ENCODE assay signal across 6 cellular contexts in genomic region chr5:120788481-120788880, GRCh38.
"Had no signal": no experiment of that assay in that cellular context is flagged by ENCODE, and none has a peak within 500 bp of the region (broad histone marks: within the 10 kb centered on the region; RNA-seq: fewer than 3 reads in every experiment).

No MANE protein-coding gene starts in this region.

- ATAC-seq: HepG2 had no signal

- DNase-seq: IMR-90, KBM-7, KG1 had no signal

- FAIRE-seq: HepG2, HTR-8/SVneo had no signal

- H3K27ac ChIP-seq: HL-60 had no signal
